1 cellular context compared by ENCODE assay signal in the genomic region with DNA sequence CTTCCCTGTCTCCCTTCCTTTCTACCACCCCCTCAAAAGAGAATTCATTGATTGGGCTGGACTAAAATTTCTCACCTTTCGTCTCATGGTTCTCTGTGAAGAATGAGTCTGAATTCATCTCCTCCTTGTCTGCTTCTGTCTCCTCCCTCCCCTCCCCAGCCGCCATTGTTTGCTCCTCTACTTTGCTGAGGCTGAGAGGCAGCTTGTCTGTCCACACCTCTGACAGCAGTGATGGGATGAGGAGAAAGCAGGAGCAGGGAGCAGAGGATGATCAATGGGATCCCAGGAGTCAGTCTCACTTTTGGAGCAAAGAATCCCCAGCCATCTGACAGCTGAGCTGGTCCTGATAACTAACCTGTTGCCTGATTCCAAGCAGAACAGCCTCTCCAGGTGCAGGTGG.
TF ChIP-seq lines count a peak whose summit lies in the region.

No MANE protein-coding gene starts in this region.

TF ChIP-seq in H1, 55 proteins besides CTCF, POLR2A, EP300 and RAD21 (continued from another document):
- TF ChIP-seq CTBP2 (IDR thresholded peaks at IDR 0.05; ENCODE audit: borderline replicate concordance, insufficient read depth, insufficient read length, low read length) = no peak
- no peak for TF ChIP-seq CBX8 (IDR thresholded peaks at IDR 0.05; ENCODE audit: borderline replicate concordance, low read depth, low read length)
- no peak for TF ChIP-seq CBX5 (IDR thresholded peaks at IDR 0.05; ENCODE audit: low read depth, low read length)
- no peak for TF ChIP-seq BRCA1 (IDR thresholded peaks at IDR 0.05; ENCODE audit: low read depth, low read length)
- TF ChIP-seq ZNF274 (IDR thresholded peaks at IDR 0.05; ENCODE audit: borderline replicate concordance, extremely low read depth, low read length) = no peak
- no peak for TF ChIP-seq POU5F1 (IDR thresholded peaks at IDR 0.05; ENCODE audit: low read depth, low read length)
- TF ChIP-seq SUZ12 (IDR thresholded peaks at IDR 0.05; ENCODE audit: low read length) = no peak
- TF ChIP-seq BCL11A (IDR thresholded peaks at IDR 0.05; ENCODE audit: low read depth in 2 of 2, low read length in 2 of 2) = no peak
TF ChIP-seq in H1: peak in this region for 0.
